In the genomic region with DNA sequence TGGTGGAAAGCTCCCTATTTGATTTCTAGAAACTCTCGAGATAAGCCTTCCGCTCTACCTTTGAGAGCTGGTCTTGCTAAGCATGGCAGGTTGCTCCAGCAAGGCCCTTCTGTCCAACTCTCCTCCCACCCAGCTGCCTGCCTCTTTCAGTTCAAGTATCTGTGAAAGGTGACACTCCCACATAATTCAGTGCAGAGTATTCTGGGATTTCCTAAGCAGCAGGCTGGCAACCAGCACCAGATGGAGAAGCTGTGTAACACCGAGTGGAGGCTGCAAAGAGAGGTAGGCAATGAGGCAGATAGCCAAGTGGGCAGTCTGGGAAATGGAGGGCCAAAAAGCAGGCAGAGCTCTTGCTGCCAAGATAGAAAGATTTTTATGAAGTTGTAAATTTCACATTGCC, we compare ENCODE assay signal across 14 cellular contexts.
A peak's percentile ranks its signal among the peaks of the same experiment; 100 is the strongest.
DNase-seq lines count a peak whose midpoint lies in the region; ATAC-seq and TF ChIP-seq lines count a peak whose summit lies in the region.
"Had no signal": no experiment of that assay in that cellular context is flagged by ENCODE, and none has a peak within 500 bp of the region (broad histone marks: within the 10 kb centered on the region; RNA-seq: fewer than 3 reads in every experiment).

No MANE protein-coding gene starts in this region.

- H3K4me3 ChIP-seq in choroid plexus epithelial cell (ENCODE audit: low read depth, low read length) (no peak overlapping the region), H7 (ENCODE audit: insufficient read depth, low read depth, low read length) (no peak overlapping the region)
- H3K4me3 ChIP-seq: cardiac muscle cell, right lobe of liver had no signal

- ATAC-seq in GM21423 (IDR thresholded peaks at IDR 0.05; ENCODE audit: unreplicated experiment) = no peak
- ATAC-seq: natural killer cell; right lobe of liver; stimulated activated effector memory CD8-positive, alpha-beta T cell treated with anti-CD3 and anti-CD28 coated beads, Interleukin-12 subunit alpha, Interleukin-12 subunit beta, amount 100 ng/mL, for 72 hours had no signal

- H3K36me3 ChIP-seq in H7 (replicated peaks; ENCODE audit: control insufficient read depth, insufficient read depth, low read length) = no peaks in the 10 kb centered on the region
- H3K36me3 ChIP-seq: cardiac muscle cell, right lobe of liver had no signal

- DNase-seq in D341Med (ENCODE audit: low spot score) (peak; percentile 30), NCI-H1092 treated with DMSO at 0.1 percent for 48 hours (lab: John Stamatoyannopoulos, UW) (peak; percentile 63), NCI-H446 (lab: John Stamatoyannopoulos, UW) (peak; percentile 94 to 97), choroid plexus epithelial cell (ENCODE audit: low read depth) (peak; percentile 28), H7 (no peak), HuH-7 (ENCODE audit: low spot score) (no peak), NCI-H526 (lab: John Stamatoyannopoulos, UW) (no peak)
- DNase-seq: activated naive CD4-positive, alpha-beta T cell treated with anti-CD3 and anti-CD28 coated beads, Interleukin-2, amount 50 U/mL, for 16 hours; natural killer cell; right lobe of liver; stimulated activated CD4-positive, alpha-beta T cell treated with anti-CD3 and anti-CD28 coated beads, Interleukin-4, amount 100 ng/mL, for 1 hour had no signal

- no peaks in the 10 kb centered on the region for H3K27me3 ChIP-seq in H7 (ENCODE audit: control insufficient read depth, insufficient read depth, low read length)
- H3K27me3 ChIP-seq: cardiac muscle cell, right lobe of liver had no signal

- TF ChIP-seq CTCF in choroid plexus epithelial cell (conservative IDR thresholded peaks at IDR 0.05; ENCODE audit: low read depth, low read length) = no peak

Comparison
In these comparisons a context has a peak if more than half of its experiments do, and no peak if none do; other contexts are left out.
1. DNase-seq: peak in D341Med (single experiment), NCI-H1092 treated with DMSO at 0.1 percent for 48 hours (single experiment), NCI-H446 (2 of 2) and choroid plexus epithelial cell (single experiment); none in H7 (single experiment), HuH-7 (single experiment) and NCI-H526 (0 of 2).